8 cellular contexts compared by ENCODE assay signal in the genomic region with DNA sequence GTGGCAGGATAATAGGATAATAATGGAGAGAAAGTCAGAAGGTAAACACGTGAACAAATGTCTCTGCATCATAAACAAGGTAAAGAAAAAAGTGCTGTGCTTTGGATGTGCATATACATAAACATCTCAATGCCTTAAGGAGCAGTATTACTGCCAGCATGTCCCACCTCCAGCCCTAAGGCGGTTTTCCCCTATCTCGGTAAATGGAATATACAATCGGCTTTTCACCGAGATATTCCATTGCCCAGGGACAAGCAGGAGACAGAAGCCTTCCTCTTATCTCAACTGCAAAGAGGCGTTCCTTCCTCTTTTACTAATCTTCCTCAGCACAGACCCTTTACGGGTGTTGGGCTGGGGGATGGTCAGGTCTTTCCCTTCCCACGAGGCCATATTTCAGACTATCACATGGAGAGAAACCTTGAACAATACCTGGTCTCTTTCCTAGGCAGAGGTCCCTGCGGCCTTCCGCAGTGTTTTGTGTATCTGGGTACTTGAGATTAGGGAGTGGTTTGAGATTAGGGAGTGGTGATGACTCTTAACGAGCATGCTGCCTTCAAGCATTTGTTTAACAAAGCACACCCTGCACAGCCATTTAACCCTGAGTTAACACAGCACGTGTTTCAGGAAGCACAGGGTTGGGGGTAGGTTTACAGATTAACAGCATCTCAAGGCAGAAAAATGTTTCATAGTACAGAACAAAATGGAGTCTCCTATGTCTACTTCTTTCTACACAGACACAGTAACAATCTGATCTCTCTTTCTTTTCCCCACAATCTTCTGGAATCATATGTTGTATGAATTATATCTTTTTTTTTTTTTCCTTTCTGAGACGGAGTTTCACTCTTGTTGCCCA. TPM values are rescaled to one million over a fixed set of nuclear protein-coding genes. Genes with fewer than 3 reads are reported as not detected.
DNase-seq lines count a peak whose midpoint lies in the region; ATAC-seq, FAIRE-seq and TF ChIP-seq lines count a peak whose summit lies in the region.
"Not testable (repeated sequence)": the region's sequence is repeated elsewhere in the genome, so short reads cannot be mapped to it uniquely, and the experiment has no call there.

No MANE protein-coding gene starts in this region.

- not testable (repeated sequence) for H3F3A ChIP-seq in PC-3 (ENCODE audit: low read length, unreplicated experiment)

- not testable (repeated sequence) for TF ChIP-seq POLR2A in A549 (IDR thresholded peaks at IDR 0.05; ENCODE audit: low read length)

- H3K27ac ChIP-seq in A549; PC-3 (ENCODE audit: low read length): not testable (repeated sequence)
- H3K27ac ChIP-seq in colonic mucosa = peak overlapping the region; percentile 28

- H3K4me3 Mint-ChIP-seq in naive B cell = peak overlapping the region in 5 of 8 donors; percentile 5 to 59 (median 43)

- H3K27ac Mint-ChIP-seq in naive B cell = peak overlapping the region in 1 of 6 donors; percentile 88

- H3K4me3 ChIP-seq in A549; PC-3 (ENCODE audit: low read length); colonic mucosa: not testable (repeated sequence)

- not testable (repeated sequence) for BruUV-seq in PC-3 (replicated peaks; lab: Mats Ljungman, UMichigan)

- not testable (repeated sequence) for H3K79me2 ChIP-seq in PC-3 (ENCODE audit: low read length)

- 64% methylated on average over 13 of the region's 13 CpGs for WGBS in A549 (ENCODE audit: missing lambda C conversion rate)

- TF ChIP-seq EP300 in A549 (IDR thresholded peaks at IDR 0.05) = not testable (repeated sequence)

- H3K36me3 Mint-ChIP-seq in naive B cell = not testable (repeated sequence)

- not testable (repeated sequence) for H3K4me2 ChIP-seq in A549; PC-3 (ENCODE audit: low read length)

- TF ChIP-seq RAD21 in A549 (conservative IDR thresholded peaks at IDR 0.05 in 1 of 2, IDR thresholded peaks at IDR 0.05 in 1 of 2) = not testable (repeated sequence)

- H3K27me3 ChIP-seq in PC-3 (ENCODE audit: low read length); colonic mucosa: not testable (repeated sequence)

- peak in 1 of 2 experiments; percentile 34 for DNase-seq in A549 (ENCODE audit: low read depth in 1 of 2, low spot score in 1 of 2)
- peak; percentile 37 for DNase-seq in MV-4-11 (lab: John Stamatoyannopoulos, UW)
- DNase-seq in NCI-H526 (lab: John Stamatoyannopoulos, UW) = peak; percentile 87 to 91
- DNase-seq in PC-3, naive B cell: not testable (repeated sequence)
- peak; percentile 57 for DNase-seq in colonic mucosa
- DNase-seq in islet precursor cell = peak; percentile 74

- H3K36me3 ChIP-seq in ES-I3 (ENCODE audit: insufficient read depth, low read length); PC-3 (ENCODE audit: low read depth, low read length); colonic mucosa: not testable (repeated sequence)

- CTCF ChIA-PET in A549 (lab: Yijun Ruan, JAX) = interaction anchor here (0.6 to 2.0 kb wide), 2 partner anchors 21 to 202 kb away, joined by 3 to 5 read pairs; no protein-coding TSS in a partner anchor
- CTCF ChIA-PET in PC-3 (lab: Charles Lee) = not testable (repeated sequence)

- FAIRE-seq in A549 (lab: Jason Lieb, UNC) = not testable (repeated sequence)

- intact Hi-C loops in PC-3 (cut with micrococcal nuclease); colonic mucosa (cut with DNase I): not testable (repeated sequence)

- not testable (repeated sequence) for H4K20me1 ChIP-seq in PC-3 (ENCODE audit: low read length)

- TF ChIP-seq CTCF in A549 (IDR thresholded peaks at IDR 0.05); PC-3 (conservative IDR thresholded peaks at IDR 0.05; ENCODE audit: low read depth, low read length); colonic mucosa (IDR thresholded peaks at IDR 0.05): not testable (repeated sequence)

- H3K4me1 Mint-ChIP-seq in naive B cell = peaks cover 7 to 21% (median 15%) of the 10 kb centered on the region in 3 donors

- not testable (repeated sequence) for H3K9me2 ChIP-seq in PC-3 (replicated peaks; ENCODE audit: low read length)

- not testable (repeated sequence) for H3K9me3 ChIP-seq in A549; ES-I3 (ENCODE audit: control insufficient read depth, insufficient read depth, low read length); PC-3 (ENCODE audit: low read length); colonic mucosa

- H2AFZ ChIP-seq in PC-3 (ENCODE audit: low read length) = peak overlapping the region; percentile 65; the same call in 1 of the 2 replicates

- not testable (repeated sequence) for ATAC-seq in A549; PC-3; naive B cell (ENCODE audit: low read depth in 2 of 2)

- H3K9ac ChIP-seq in ES-I3 (ENCODE audit: low read depth, low read length) = peak overlapping the region; percentile 27; the same call in 1 of the 2 replicates
- H3K9ac ChIP-seq in PC-3 (ENCODE audit: low read length); colonic mucosa (ENCODE audit: low read depth in 2 of 2, low read length in 2 of 2): not testable (repeated sequence)

- H3K4me1 ChIP-seq in A549; ES-I3 (ENCODE audit: insufficient read depth, low read length); PC-3 (ENCODE audit: insufficient read depth, low read length); colonic mucosa: not testable (repeated sequence)

- not testable (repeated sequence) for H3K27me3 Mint-ChIP-seq in naive B cell

- not testable (repeated sequence) for H3K9me3 Mint-ChIP-seq in naive B cell

- POLR2A ChIA-PET in A549 (lab: Yijun Ruan, JAX) = interaction anchor here (0.6 kb wide), 1 partner anchor 280 kb away, joined by 3 read pairs; no protein-coding TSS in a partner anchor
- POLR2A ChIA-PET in PC-3 (lab: Charles Lee; ENCODE audit: unreplicated experiment) = not testable (repeated sequence)

TF ChIP-seq in A549, 52 proteins besides CTCF, POLR2A, EP300 and RAD21:
- peak; percentile 58; the same call in 1 of the 2 replicates for TF ChIP-seq HOXB13 (CRISPR knock-in tag; IDR thresholded peaks at IDR 0.05; ENCODE audit: low read depth)
- TF ChIP-seq ZNF302 (CRISPR knock-in tag; IDR thresholded peaks at IDR 0.05) = peak; percentile 85; the same call in 1 of the 2 replicates
- peak; percentile 84; the same call in 1 of the 2 replicates for TF ChIP-seq FOXS1 (CRISPR knock-in tag; IDR thresholded peaks at IDR 0.05)
TF ChIP-seq in A549: peak in this region for 3; not testable (repeated sequence) for 49.

RNA-seq across cellular contexts. Expression of gene YPEL2, which starts 41.1 kb away (rescaled TPM):
- polyA plus RNA-seq in A549 (2011; rRNA removed) = 8.2 and 9.6 TPM in 2 replicates
- polyA plus RNA-seq in A549 (2012; cell fraction: cytosol; rRNA removed) = 0.94 and 1.3 TPM in 2 replicates
- 1.3 and 1.4 TPM in 2 replicates for polyA plus RNA-seq in A549 (2012; cell fraction: nucleus; rRNA removed)
- 2.2 to 5.4 TPM (median 4.7 TPM) in 3 replicates for polyA plus RNA-seq in A549 (2017; fragmentation: RNase III; extraction: RNeasy Plus Mini Kit Qiagen cat#74134 plus additional on column Dnase treatment)
- polyA minus RNA-seq in A549 (2011; rRNA and poly(A)+ RNA removed) = 13.4 and 20.6 TPM in 2 replicates
- total RNA-seq in PC-3 (2014; rRNA removed) = 0.47 and 1.1 TPM in 2 replicates
- total RNA-seq in colonic mucosa = 10 to 100 TPM; 17.2 to 25.7 TPM
- polyA plus RNA-seq in naive B cell (ENCODE audit: low read depth in 6 of 6) = 10 to 100 TPM; 18.8 to 42.5 (median 32.3) TPM
